Comparison of ENCODE assay signal across 8 cellular contexts in the genomic region with DNA sequence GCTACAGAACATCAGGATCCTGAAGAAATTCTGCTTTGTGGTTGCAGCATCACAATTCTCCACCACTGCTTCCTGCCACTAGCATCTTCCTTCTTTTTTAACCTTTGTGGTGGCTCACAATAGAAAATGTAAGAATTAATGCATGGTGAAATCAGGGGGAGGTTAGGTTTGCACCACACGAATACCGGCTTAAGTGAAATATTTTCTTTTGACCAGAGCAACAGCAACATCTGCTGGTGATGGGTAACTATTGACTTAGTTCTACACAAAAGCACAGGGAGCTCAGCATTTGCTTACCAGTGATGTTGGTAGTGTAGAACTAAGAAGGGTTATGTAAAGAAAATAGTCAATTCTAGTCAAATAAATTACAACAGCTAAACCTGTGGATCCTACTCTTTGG.
A peak's percentile ranks its signal among the peaks of the same experiment; 100 is the strongest.
DNase-seq lines count a peak whose midpoint lies in the region; ATAC-seq lines count a peak whose summit lies in the region.

No MANE protein-coding gene starts in this region.

- H3K27me3 Mint-ChIP-seq in T-helper 17 cell: peaks cover 9% of the 10 kb centered on the region

- peak; percentile 22 for DNase-seq in G401 (ENCODE audit: low spot score)
- peak; percentile 74 for DNase-seq in KBM-7
- DNase-seq in T-helper 17 cell: no peak
- peak; percentile 78 for DNase-seq in iris pigment epithelial cell (ENCODE audit: low read depth)
- DNase-seq in NCI-H1694 (lab: John Stamatoyannopoulos, UW): no peak
- no peak for DNase-seq in islet precursor cell
- no peak for DNase-seq in ecto neural progenitor cell (ENCODE audit: low spot score)

- in situ Hi-C loops in G401 (cut with HindIII; ENCODE audit: low sequenced_read_pairs) (no loop called here), KBM-7 (cut with MboI; ENCODE audit: low pct_unique_long_range_greater_than_20kb, low sequenced_read_pairs) (no loop called here)

- no peak overlapping the region for H3K4me3 Mint-ChIP-seq in T-helper 17 cell

- no peaks in the 10 kb centered on the region for H3K36me3 Mint-ChIP-seq in T-helper 17 cell (ENCODE audit: low read depth)

- H3K27ac Mint-ChIP-seq in T-helper 17 cell: no peak overlapping the region

- ATAC-seq in GM19463 (IDR thresholded peaks at IDR 0.05; ENCODE audit: unreplicated experiment): peak; percentile 71
- peak; percentile 67 for ATAC-seq in T-helper 17 cell

- H3K4me1 Mint-ChIP-seq in T-helper 17 cell: peaks cover 2% of the 10 kb centered on the region

- no peaks in the 10 kb centered on the region for H3K9me3 ChIP-seq in T-helper 17 cell (ENCODE audit: control insufficient read depth, low read length, poor library complexity, severe bottlenecking)

Comparison
In these comparisons a context has a peak if more than half of its experiments do, and no peak if none do; other contexts are left out.
1. DNase-seq: peak in G401 (single experiment), KBM-7 (single experiment) and iris pigment epithelial cell (single experiment); none in T-helper 17 cell (0 of 3), NCI-H1694 (single experiment), islet precursor cell (single experiment) and ecto neural progenitor cell (single experiment).